In genomic region chr2:54336136-54336976, GRCh38 we compare ENCODE assay signal across 15 cellular contexts.
DNase-seq lines count a peak whose midpoint lies in the region; TF ChIP-seq lines count a peak whose summit lies in the region.
"Had no signal": no experiment of that assay in that cellular context is flagged by ENCODE, and none has a peak within 500 bp of the region (broad histone marks: within the 10 kb centered on the region; RNA-seq: fewer than 3 reads in every experiment).

No MANE protein-coding gene starts in this region.

- no peaks in the 10 kb centered on the region for H3K9me3 ChIP-seq in mammary epithelial cell (replicated peaks; ENCODE audit: insufficient read depth, low read length)
- no peaks in the 10 kb centered on the region for H3K9me3 ChIP-seq in stomach

- no peaks in the 10 kb centered on the region for H4K20me1 ChIP-seq in mammary epithelial cell (ENCODE audit: insufficient read depth, low read length)

- in situ Hi-C loops in mammary epithelial cell (cut with MboI; ENCODE audit: low sequenced_read_pairs in 2 of 2) = no loop called here
- in situ Hi-C loops in astrocyte of the spinal cord (cut with HindIII; ENCODE audit: low sequenced_read_pairs) = no loop called here

- no peaks in the 10 kb centered on the region for H3K4me1 ChIP-seq in mammary epithelial cell (ENCODE audit: insufficient read depth, low read length)
- H3K4me1 ChIP-seq in stomach = peaks cover 0 to 19% (median 8%) of the 10 kb centered on the region in 4 donors

- H3K9me3 Mint-ChIP-seq in MCF 10A (ENCODE audit: unreplicated experiment) = no peaks in the 10 kb centered on the region
- H3K9me3 Mint-ChIP-seq in activated CD4-positive, alpha-beta memory T cell treated with anti-CD3 and anti-CD28 coated beads, Interleukin-2, amount 10 ng/mL, durations not matched to agents 7 days and 5 days = no peaks in the 10 kb centered on the region
- H3K9me3 Mint-ChIP-seq: activated naive CD8-positive, alpha-beta T cell treated with anti-CD3 and anti-CD28 coated beads, Interleukin-2, amount 10 ng/mL, durations not matched to agents 7 days and 5 days had no signal

- H3K4me3 ChIP-seq in mammary epithelial cell (replicated peaks in 1 of 3; ENCODE audit: insufficient read depth in 1 of 3, low read depth in 2 of 3, low read length in 3 of 3) = no peak overlapping the region
- no peak overlapping the region for H3K4me3 ChIP-seq in astrocyte of the spinal cord (ENCODE audit: low read depth, low read length)
- no peak overlapping the region for H3K4me3 ChIP-seq in stomach

- H3K36me3 ChIP-seq in mammary epithelial cell (ENCODE audit: insufficient read depth, low read length) = no peaks in the 10 kb centered on the region
- H3K36me3 ChIP-seq in stomach = no peaks in the 10 kb centered on the region

- H3K79me2 ChIP-seq in mammary epithelial cell (ENCODE audit: insufficient read depth, low read length) = no peaks in the 10 kb centered on the region

- no peak overlapping the region for H2AFZ ChIP-seq in mammary epithelial cell (ENCODE audit: low read depth, low read length)

- POLR2A ChIA-PET in MCF 10A (lab: Yijun Ruan, JAX) = interaction anchor here (1.5 kb wide), 1 partner anchor 386 kb away, joined by 4 read pairs; no protein-coding TSS in a partner anchor
- POLR2A ChIA-PET in activated CD4-positive, alpha-beta memory T cell treated with anti-CD3 and anti-CD28 coated beads, Interleukin-2, amount 10 ng/mL, durations not matched to agents 7 days and 5 days (lab: Charles Lee) = no interaction called here

- H3K4me3 Mint-ChIP-seq in MCF 10A (ENCODE audit: unreplicated experiment) = no peak overlapping the region
- H3K4me3 Mint-ChIP-seq in activated CD4-positive, alpha-beta memory T cell treated with anti-CD3 and anti-CD28 coated beads, Interleukin-2, amount 10 ng/mL, durations not matched to agents 7 days and 5 days = no peak overlapping the region
- H3K4me3 Mint-ChIP-seq: activated naive CD8-positive, alpha-beta T cell treated with anti-CD3 and anti-CD28 coated beads, Interleukin-2, amount 10 ng/mL, durations not matched to agents 7 days and 5 days had no signal

- H3K27me3 Mint-ChIP-seq in MCF 10A (ENCODE audit: insufficient read depth, unreplicated experiment) = no peaks in the 10 kb centered on the region
- peaks cover 13% of the 10 kb centered on the region for H3K27me3 Mint-ChIP-seq in activated CD4-positive, alpha-beta memory T cell treated with anti-CD3 and anti-CD28 coated beads, Interleukin-2, amount 10 ng/mL, durations not matched to agents 7 days and 5 days

- DNase-seq in mammary epithelial cell = peak; percentile 40
- no peak for DNase-seq in MCF 10A (ENCODE audit: unreplicated experiment)
- DNase-seq in astrocyte of the spinal cord (ENCODE audit: low read depth, low spot score) = peak; percentile 26
- peak; percentile 56 for DNase-seq in islet precursor cell
- DNase-seq in stomach = no peak
- DNase-seq in activated CD4-positive, alpha-beta memory T cell treated with anti-CD3 and anti-CD28 coated beads, Interleukin-2, amount 10 ng/mL, durations not matched to agents 7 days and 5 days = no peak
- DNase-seq in C1 segment of cervical spinal cord (lab: John Stamatoyannopoulos, UW) = no peak
- no peak for DNase-seq in activated CD8-positive, alpha-beta memory T cell treated with anti-CD3 and anti-CD28 coated beads for 24 hours
- DNase-seq: activated naive CD8-positive, alpha-beta T cell treated with anti-CD3 and anti-CD28 coated beads, Interleukin-2, amount 10 ng/mL, durations not matched to agents 7 days and 5 days; DMS153; effector CD8-positive, alpha-beta T cell; NCI-H1092; NCI-H446; right cardiac atrium had no signal

- TF ChIP-seq CTCF in mammary epithelial cell (conservative IDR thresholded peaks at IDR 0.05 in 1 of 2, IDR thresholded peaks at IDR 0.05 in 1 of 2; ENCODE audit: extremely low read depth in 1 of 2, insufficient read depth in 1 of 2, low read depth in 1 of 2, low read length in 2 of 2) (no peak), MCF 10A (IDR thresholded peaks at IDR 0.05; ENCODE audit: unreplicated experiment) (no peak), astrocyte of the spinal cord (IDR thresholded peaks at IDR 0.05; ENCODE audit: low read depth, low read length) (no peak), stomach (IDR thresholded peaks at IDR 0.05) (no peak)

- no peak overlapping the region for H3K4me2 ChIP-seq in mammary epithelial cell (ENCODE audit: insufficient read depth, low read depth, low read length)

- dilution Hi-C loops in mammary epithelial cell (cut with HindIII; ENCODE audit: low sequenced_read_pairs) = no loop called here

- no peak for TF ChIP-seq EP300 in stomach (IDR thresholded peaks at IDR 0.05)

- BruUV-seq in mammary epithelial cell (replicated peaks; lab: Mats Ljungman, UMichigan) (no TSS peak), MCF 10A (replicated peaks; lab: Mats Ljungman, UMichigan) (no TSS peak)

- no peaks in the 10 kb centered on the region for H3K36me3 Mint-ChIP-seq in MCF 10A (ENCODE audit: insufficient read depth, unreplicated experiment)
- H3K36me3 Mint-ChIP-seq in activated CD4-positive, alpha-beta memory T cell treated with anti-CD3 and anti-CD28 coated beads, Interleukin-2, amount 10 ng/mL, durations not matched to agents 7 days and 5 days (ENCODE audit: low read depth) = no peaks in the 10 kb centered on the region
- H3K36me3 Mint-ChIP-seq: activated naive CD8-positive, alpha-beta T cell treated with anti-CD3 and anti-CD28 coated beads, Interleukin-2, amount 10 ng/mL, durations not matched to agents 7 days and 5 days had no signal

- 100% methylated on average over 1 of the region's 1 CpG for WGBS in mammary epithelial cell (ENCODE audit: low coverage, missing lambda C conversion rate)
- 52 to 65% (median 55%) methylated on average over 1 of the region's 1 CpG for WGBS in stomach, 5 donors

- peaks cover 2% of the 10 kb centered on the region for H3K4me1 Mint-ChIP-seq in MCF 10A (ENCODE audit: insufficient read depth, unreplicated experiment)
- peaks cover 1% of the 10 kb centered on the region for H3K4me1 Mint-ChIP-seq in activated CD4-positive, alpha-beta memory T cell treated with anti-CD3 and anti-CD28 coated beads, Interleukin-2, amount 10 ng/mL, durations not matched to agents 7 days and 5 days

- CTCF ChIA-PET in mammary epithelial cell (lab: Charles Lee; ENCODE audit: low non-redundant PET) = no interaction called here
- CTCF ChIA-PET in MCF 10A (lab: Yijun Ruan, JAX) = interaction anchor here (0.6 kb wide), 3 partner anchors 14 to 41 kb away, joined by 3 read pairs; no protein-coding TSS in a partner anchor
- CTCF ChIA-PET in activated CD4-positive, alpha-beta memory T cell treated with anti-CD3 and anti-CD28 coated beads, Interleukin-2, amount 10 ng/mL, durations not matched to agents 7 days and 5 days (lab: Charles Lee) = no interaction called here

- intact Hi-C loops in mammary epithelial cell (cut with micrococcal nuclease) = no loop called here
- intact Hi-C loops in MCF 10A (cut with micrococcal nuclease) = loop anchor here (10.0 kb wide), 1 partner anchor 222 kb away; the partner anchor contains the start of gene ACYP2
- intact Hi-C loops in stomach (cut with DNase I; ENCODE audit: low total_unique reads) = no loop called here

- H3K27ac ChIP-seq in mammary epithelial cell (ENCODE audit: insufficient read depth, low read depth, low read length) (no peak overlapping the region), stomach (peak overlapping the region in 3 of 5 donors; percentile 4 to 39 (median 31))
- H3K27ac ChIP-seq: 22Rv1 had no signal

- no peaks in the 10 kb centered on the region for H3K27me3 ChIP-seq in mammary epithelial cell (ENCODE audit: insufficient read depth, low read length)
- no peaks in the 10 kb centered on the region for H3K27me3 ChIP-seq in stomach

- no peak overlapping the region for H3K9ac ChIP-seq in mammary epithelial cell (ENCODE audit: insufficient read depth, low read length)

- no peak for TF ChIP-seq POLR2A in stomach (IDR thresholded peaks at IDR 0.05)

- H3K27ac Mint-ChIP-seq in MCF 10A (ENCODE audit: low read depth, unreplicated experiment) = no peak overlapping the region
- H3K27ac Mint-ChIP-seq in activated CD4-positive, alpha-beta memory T cell treated with anti-CD3 and anti-CD28 coated beads, Interleukin-2, amount 10 ng/mL, durations not matched to agents 7 days and 5 days = no peak overlapping the region
- H3K27ac Mint-ChIP-seq: activated naive CD8-positive, alpha-beta T cell treated with anti-CD3 and anti-CD28 coated beads, Interleukin-2, amount 10 ng/mL, durations not matched to agents 7 days and 5 days had no signal

Comparison
In these comparisons a context has a peak if more than half of its experiments do, and no peak if none do; other contexts are left out.
1. DNase-seq: peak in mammary epithelial cell (single experiment), astrocyte of the spinal cord (single experiment) and islet precursor cell (single experiment); none in MCF 10A (single experiment), stomach (single experiment), activated CD4-positive, alpha-beta memory T cell treated with anti-CD3 and anti-CD28 coated beads, Interleukin-2, amount 10 ng/mL, durations not matched to agents 7 days and 5 days (single experiment), C1 segment of cervical spinal cord (0 of 14) and activated CD8-positive, alpha-beta memory T cell treated with anti-CD3 and anti-CD28 coated beads for 24 hours (single experiment).